ENCODE assay signal across 28 cellular contexts in genomic region chr3:6516143-6516542, GRCh38.
"Had no signal": no experiment of that assay in that cellular context is flagged by ENCODE, and none has a peak within 500 bp of the region (broad histone marks: within the 10 kb centered on the region; RNA-seq: fewer than 3 reads in every experiment).

No MANE protein-coding gene starts in this region.

- H3K4me3 Mint-ChIP-seq: activated CD4-positive, alpha-beta memory T cell treated with anti-CD3 and anti-CD28 coated beads, Interleukin-2, amount 10 ng/mL, durations not matched to agents 7 days and 5 days; activated CD4-positive, alpha-beta T cell treated with anti-CD3 and anti-CD28 coated beads for 36 hours; activated CD4-positive, alpha-beta T cell treated with anti-CD3 and anti-CD28 coated beads, Interleukin-2, amount 10 ng/mL, durations not matched to agents 24 days and 14 days; activated naive CD4-positive, alpha-beta T cell treated with anti-CD3 and anti-CD28 coated beads, Interleukin-2, amount 10 ng/mL, durations not matched to agents 7 days and 5 days; activated naive CD8-positive, alpha-beta T cell treated with anti-CD3 and anti-CD28 coated beads, Interleukin-2, amount 10 ng/mL, durations not matched to agents 7 days and 5 days; activated T-cell treated with anti-CD3 and anti-CD28 coated beads, Interleukin-2, amount 50 U/mL, for 24 hours; activated T-cell treated with anti-CD3 and anti-CD28 coated beads, Interleukin-2, amount 50 U/mL, for 72 hours; brain had no signal

- H3K36me3 Mint-ChIP-seq: activated naive CD4-positive, alpha-beta T cell treated with anti-CD3 and anti-CD28 coated beads, Interleukin-2, amount 10 ng/mL, durations not matched to agents 7 days and 5 days; activated naive CD8-positive, alpha-beta T cell treated with anti-CD3 and anti-CD28 coated beads, Interleukin-2, amount 10 ng/mL, durations not matched to agents 7 days and 5 days; brain had no signal

- H3K36me3 ChIP-seq: ascending aorta, breast epithelium, cardiac muscle cell, colonic mucosa, esophagus squamous epithelium, gastroesophageal sphincter, heart right ventricle had no signal

- H3K4me3 ChIP-seq: ascending aorta, breast epithelium, cardiac muscle cell, colonic mucosa, esophagus squamous epithelium, gastroesophageal sphincter, heart right ventricle, hepatocyte had no signal

- DNase-seq: activated CD4-positive, alpha-beta memory T cell treated with anti-CD3 and anti-CD28 coated beads, Interleukin-2, amount 10 ng/mL, durations not matched to agents 7 days and 5 days; activated CD4-positive, alpha-beta T cell treated with anti-CD3 and anti-CD28 coated beads for 36 hours; activated CD4-positive, alpha-beta T cell treated with anti-CD3 and anti-CD28 coated beads, Interleukin-2, amount 10 ng/mL, durations not matched to agents 24 days and 14 days; activated CD4-positive, CD25-positive, alpha-beta regulatory T cell; activated CD4-positive, CD25-positive, alpha-beta regulatory T cell treated with anti-CD3 and anti-CD28 coated beads, Interleukin-2, amount 50 U/mL, for 72 hours; activated CD8-positive, alpha-beta memory T cell treated with anti-CD3 and anti-CD28 coated beads, Interleukin-2, amount 50 U/mL, for 48 hours; activated gamma-delta T cell; activated naive CD4-positive, alpha-beta T cell; activated naive CD4-positive, alpha-beta T cell treated with anti-CD3 and anti-CD28 coated beads, Interleukin-2, amount 10 ng/mL, durations not matched to agents 7 days and 5 days; activated naive CD8-positive, alpha-beta T cell treated with anti-CD3 and anti-CD28 coated beads, Interleukin-2, amount 10 ng/mL, durations not matched to agents 7 days and 5 days; activated T-cell treated with anti-CD3 and anti-CD28 coated beads for 4 hours; activated T-cell treated with anti-CD3 and anti-CD28 coated beads, Interleukin-2, amount 50 U/mL, for 24 hours; activated T-cell treated with anti-CD3 and anti-CD28 coated beads, Interleukin-2, amount 50 U/mL, for 72 hours; central memory CD4-positive, alpha-beta T cell; cerebellar nuclear complex; colonic mucosa; effector CD8-positive, alpha-beta T cell; esophagus squamous epithelium; foreskin melanocyte; heart right ventricle had no signal

- H2AFZ ChIP-seq: hepatocyte had no signal

- H3K79me2 ChIP-seq: hepatocyte had no signal

- H3K4me1 ChIP-seq: ascending aorta, breast epithelium, colonic mucosa, esophagus squamous epithelium, gastroesophageal sphincter, heart right ventricle had no signal

- H3K27me3 ChIP-seq: ascending aorta, breast epithelium, cardiac muscle cell, colonic mucosa, esophagus squamous epithelium, gastroesophageal sphincter, heart right ventricle, hepatocyte had no signal

- H3K27ac Mint-ChIP-seq: activated CD4-positive, alpha-beta memory T cell treated with anti-CD3 and anti-CD28 coated beads, Interleukin-2, amount 10 ng/mL, durations not matched to agents 7 days and 5 days; activated CD4-positive, alpha-beta T cell treated with anti-CD3 and anti-CD28 coated beads for 36 hours; activated CD4-positive, alpha-beta T cell treated with anti-CD3 and anti-CD28 coated beads, Interleukin-2, amount 10 ng/mL, durations not matched to agents 24 days and 14 days; activated naive CD4-positive, alpha-beta T cell treated with anti-CD3 and anti-CD28 coated beads, Interleukin-2, amount 10 ng/mL, durations not matched to agents 7 days and 5 days; activated naive CD4-positive, alpha-beta T cell treated with anti-CD3 and anti-CD28 coated beads, Interleukin-2, amount 50 U/mL, for 72 hours; activated naive CD8-positive, alpha-beta T cell treated with anti-CD3 and anti-CD28 coated beads, Interleukin-2, amount 10 ng/mL, durations not matched to agents 7 days and 5 days; activated T-cell treated with anti-CD3 and anti-CD28 coated beads, Interleukin-2, amount 50 U/mL, for 24 hours; activated T-cell treated with anti-CD3 and anti-CD28 coated beads, Interleukin-2, amount 50 U/mL, for 72 hours; brain had no signal

- H3K4me2 ChIP-seq: hepatocyte had no signal

- H3K4me1 Mint-ChIP-seq: activated CD4-positive, alpha-beta memory T cell treated with anti-CD3 and anti-CD28 coated beads, Interleukin-2, amount 10 ng/mL, durations not matched to agents 7 days and 5 days; activated CD4-positive, alpha-beta T cell treated with anti-CD3 and anti-CD28 coated beads for 36 hours; activated CD4-positive, alpha-beta T cell treated with anti-CD3 and anti-CD28 coated beads, Interleukin-2, amount 10 ng/mL, durations not matched to agents 24 days and 14 days; activated naive CD4-positive, alpha-beta T cell treated with anti-CD3 and anti-CD28 coated beads, Interleukin-2, amount 10 ng/mL, durations not matched to agents 7 days and 5 days; activated naive CD8-positive, alpha-beta T cell treated with anti-CD3 and anti-CD28 coated beads, Interleukin-2, amount 10 ng/mL, durations not matched to agents 7 days and 5 days; brain had no signal

- ATAC-seq: gastroesophageal sphincter, heart right ventricle had no signal

- H3K27me3 Mint-ChIP-seq: activated CD4-positive, alpha-beta memory T cell treated with anti-CD3 and anti-CD28 coated beads, Interleukin-2, amount 10 ng/mL, durations not matched to agents 7 days and 5 days; activated CD4-positive, alpha-beta T cell treated with anti-CD3 and anti-CD28 coated beads for 36 hours; activated CD4-positive, alpha-beta T cell treated with anti-CD3 and anti-CD28 coated beads, Interleukin-2, amount 10 ng/mL, durations not matched to agents 24 days and 14 days; activated naive CD4-positive, alpha-beta T cell treated with anti-CD3 and anti-CD28 coated beads, Interleukin-2, amount 10 ng/mL, durations not matched to agents 7 days and 5 days; activated naive CD8-positive, alpha-beta T cell treated with anti-CD3 and anti-CD28 coated beads, Interleukin-2, amount 10 ng/mL, durations not matched to agents 7 days and 5 days; activated T-cell treated with anti-CD3 and anti-CD28 coated beads, Interleukin-2, amount 50 U/mL, for 24 hours; brain had no signal

- H3K27ac ChIP-seq: ascending aorta, breast epithelium, cardiac muscle cell, colonic mucosa, epithelial cell of prostate, esophagus squamous epithelium, gastroesophageal sphincter, heart right ventricle, hepatocyte had no signal

- H3K9me3 ChIP-seq: ascending aorta, breast epithelium, colonic mucosa, esophagus squamous epithelium, gastroesophageal sphincter, heart right ventricle had no signal
